1 cellular context compared by ENCODE assay signal in genomic region chr2:222672068-222672401, GRCh38.
TF ChIP-seq lines count a peak whose summit lies in the region.

No MANE protein-coding gene starts in this region.

TF ChIP-seq in K562, 482 proteins besides CTCF, POLR2A, EP300 and RAD21 (continued from another document):
- no peak for TF ChIP-seq ZNF609 (CRISPR knock-in tag; IDR thresholded peaks at IDR 0.05; ENCODE audit: borderline replicate concordance)
- no peak for TF ChIP-seq EP400 (IDR thresholded peaks at IDR 0.05)
- no peak for TF ChIP-seq DNMT1 (IDR thresholded peaks at IDR 0.05)
- TF ChIP-seq OTX1 (CRISPR knock-in tag; IDR thresholded peaks at IDR 0.05) = no peak
- no peak for TF ChIP-seq PCBP1 (IDR thresholded peaks at IDR 0.05; ENCODE audit: low read depth, low read length, poor library complexity, severe bottlenecking)
- TF ChIP-seq ZNF583 (CRISPR knock-in tag; IDR thresholded peaks at IDR 0.05) = no peak
- TF ChIP-seq ZNF274 (IDR thresholded peaks at IDR 0.05; ENCODE audit: borderline replicate concordance, low read depth, low read length) = no peak
